ENCODE assay signal across 10 cellular contexts in genomic region chr3:172137287-172138030, GRCh38.
DNase-seq lines count a peak whose midpoint lies in the region; ATAC-seq, FAIRE-seq and TF ChIP-seq lines count a peak whose summit lies in the region.
"Had no signal": no experiment of that assay in that cellular context is flagged by ENCODE, and none has a peak within 500 bp of the region (broad histone marks: within the 10 kb centered on the region; RNA-seq: fewer than 3 reads in every experiment).

No MANE protein-coding gene starts in this region.

- H3K14ac ChIP-seq in neuronal stem cell (ENCODE audit: low read length): no peak overlapping the region

- H2BK15ac ChIP-seq in neuronal stem cell (ENCODE audit: low read length): no peak overlapping the region

- no peak overlapping the region for H2AK5ac ChIP-seq in neuronal stem cell (ENCODE audit: low read depth, low read length)

- DNase-seq in HT1080 (ENCODE audit: low read depth) (peak; percentile 50), GM12878 (ENCODE audit: low read depth, low spot score) (no peak), GM10266 (ENCODE audit: extremely low spot score) (no peak), neuronal stem cell (ENCODE audit: low spot score) (no peak)
- DNase-seq in stimulated activated effector memory CD8-positive, alpha-beta T cell treated with anti-CD3 and anti-CD28 coated beads, Interleukin-12 subunit alpha, Interleukin-12 subunit beta, amount 100 ng/mL, for 72 hours (ENCODE audit: low spot score in 2 of 2): no peak
- DNase-seq in activated naive CD4-positive, alpha-beta T cell (lab: John Stamatoyannopoulos, UW): no peak
- DNase-seq: activated CD4-positive, CD25-positive, alpha-beta regulatory T cell treated with anti-CD3 and anti-CD28 coated beads, Interleukin-2, amount 50 U/mL, for 72 hours; NCI-H2227 treated with DMSO at 0.1 percent for 48 hours had no signal

- peak overlapping the region; percentile 80 for H3K27ac ChIP-seq in GM12878 (ENCODE audit: control insufficient read depth, insufficient read depth)
- H3K27ac ChIP-seq in iPS-20b (ENCODE audit: low read length): no peak overlapping the region
- H3K27ac ChIP-seq in neuronal stem cell (replicated peaks; ENCODE audit: low read length): no peak overlapping the region

- no peaks in the 10 kb centered on the region for H3K9me3 ChIP-seq in GM12878 (replicated peaks; ENCODE audit: control insufficient read depth, insufficient read depth, low read length)
- no peaks in the 10 kb centered on the region for H3K9me3 ChIP-seq in iPS-20b (ENCODE audit: insufficient read depth, low read depth, low read length)
- no peaks in the 10 kb centered on the region for H3K9me3 ChIP-seq in neuronal stem cell (replicated peaks in 1 of 2; ENCODE audit: control insufficient read depth in 2 of 2, insufficient read depth in 1 of 2, low read depth in 1 of 2, low read length in 2 of 2)

- peaks cover 80% of the 10 kb centered on the region for H3K4me1 ChIP-seq in GM12878 (ENCODE audit: control insufficient read depth, insufficient read depth, low read length)
- peaks cover 77% of the 10 kb centered on the region for H3K4me1 ChIP-seq in iPS-20b (ENCODE audit: insufficient read depth, low read length)
- H3K4me1 ChIP-seq in neuronal stem cell (ENCODE audit: control insufficient read depth in 2 of 2, insufficient read depth in 1 of 2, low read depth in 1 of 2, low read length in 2 of 2): peaks cover 14 to 42% of the 10 kb centered on the region in 2 donors

- TF ChIP-seq CTCF in GM12878 (IDR thresholded peaks at IDR 0.05 in 2 of 3, conservative IDR thresholded peaks at IDR 0.05 in 1 of 3; ENCODE audit: control insufficient read depth in 2 of 3, extremely low read depth in 1 of 3, insufficient read depth in 1 of 3, low read depth in 3 of 3, low read length in 3 of 3) (no peak), GM10266 (IDR thresholded peaks at IDR 0.05; ENCODE audit: control insufficient read depth, insufficient read depth, low read depth, missing control alignments) (no peak)

- no peak for TF ChIP-seq RAD21 in GM12878 (IDR thresholded peaks at IDR 0.05; ENCODE audit: insufficient read depth, low read depth, low read length)

- H3K27me3 ChIP-seq in GM12878 (replicated peaks in 1 of 2; ENCODE audit: control insufficient read depth in 2 of 2, insufficient read depth in 2 of 2, low read length in 1 of 2) (no peaks in the 10 kb centered on the region), iPS-20b (ENCODE audit: insufficient read depth, low read length) (no peaks in the 10 kb centered on the region), neuronal stem cell (ENCODE audit: control insufficient read depth in 3 of 3, insufficient read depth in 3 of 3, low read depth in 1 of 3, low read length in 3 of 3) (no peaks in the 10 kb centered on the region)

- no peak for TF ChIP-seq POLR2A in GM12878 (IDR thresholded peaks at IDR 0.05; ENCODE audit: low read depth, low read length)

- no peaks in the 10 kb centered on the region for H3K36me3 Mint-ChIP-seq in stimulated activated effector memory CD8-positive, alpha-beta T cell treated with anti-CD3 and anti-CD28 coated beads, Interleukin-12 subunit alpha, Interleukin-12 subunit beta, amount 100 ng/mL, for 72 hours

- RAD21 ChIA-PET in GM12878 (lab: Charles Lee; ENCODE audit: unreplicated experiment): interaction anchor here (0.7 to 8.9 kb wide), 14 partner anchors 11 to 340 kb away, joined by 3 to 124 read pairs (median 6); partner anchors contain the start of gene FNDC3B

- H4K20me1 ChIP-seq in GM12878 (ENCODE audit: control insufficient read depth, insufficient read depth): no peaks in the 10 kb centered on the region

- no TSS peak for BruUV-seq in GM12878 (replicated peaks; lab: Mats Ljungman, UMichigan)

- SMC1A ChIA-PET in GM12878 (lab: Charles Lee; ENCODE audit: uncharacterized antibody, unreplicated experiment): interaction anchor here (0.7 to 23.1 kb wide), 16 partner anchors 9 to 195 kb away, joined by 3 to 441 read pairs (median 8); no protein-coding TSS in a partner anchor

- CTCF ChIA-PET in GM12878 (lab: Yijun Ruan, JAX): interaction anchor here (0.8 to 5.6 kb wide), 7 partner anchors 12 to 195 kb away, joined by 3 to 30 read pairs (median 4); no protein-coding TSS in a partner anchor

- H3K9ac ChIP-seq in GM12878 (ENCODE audit: control insufficient read depth, insufficient read depth, low read length) (no peak overlapping the region), iPS-20b (ENCODE audit: low read depth, low read length) (peak overlapping the region; percentile 42; the same call in 1 of the 2 replicates), neuronal stem cell (ENCODE audit: low read depth, low read length, poor library complexity) (no peak overlapping the region)

- H2BK12ac ChIP-seq in neuronal stem cell (ENCODE audit: low read length): no peak overlapping the region

- H2BK120ac ChIP-seq in neuronal stem cell (ENCODE audit: low read depth, low read length): no peak overlapping the region

- H3K18ac ChIP-seq in neuronal stem cell (ENCODE audit: low read length): no peak overlapping the region

- H3K27ac Mint-ChIP-seq in stimulated activated effector memory CD8-positive, alpha-beta T cell treated with anti-CD3 and anti-CD28 coated beads, Interleukin-12 subunit alpha, Interleukin-12 subunit beta, amount 100 ng/mL, for 72 hours: no peak overlapping the region

- H2BK5ac ChIP-seq in neuronal stem cell (ENCODE audit: low read length): no peak overlapping the region

- no peaks in the 10 kb centered on the region for H3K79me1 ChIP-seq in neuronal stem cell (ENCODE audit: low read depth, low read length)

- POLR2A ChIA-PET in GM12878 (lab: Charles Lee): interaction anchor here (0.9 to 5.5 kb wide), 7 partner anchors 9 to 181 kb away, joined by 3 to 54 read pairs (median 4); no protein-coding TSS in a partner anchor

- H3K4ac ChIP-seq in neuronal stem cell (ENCODE audit: low read length): no peak overlapping the region

- H3K4me3 Mint-ChIP-seq in stimulated activated effector memory CD8-positive, alpha-beta T cell treated with anti-CD3 and anti-CD28 coated beads, Interleukin-12 subunit alpha, Interleukin-12 subunit beta, amount 100 ng/mL, for 72 hours: peak overlapping the region; percentile 33

- no peak overlapping the region for H4K8ac ChIP-seq in neuronal stem cell (ENCODE audit: low read depth, low read length)

- H2AFZ ChIP-seq in GM12878 (ENCODE audit: control insufficient read depth, low read depth, low read length): no peak overlapping the region
- H2AFZ ChIP-seq in neuronal stem cell (ENCODE audit: low read length): no peak overlapping the region

- no peak overlapping the region for H3K23ac ChIP-seq in neuronal stem cell (ENCODE audit: low read depth, low read length, poor library complexity)

- intact Hi-C loops in GM12878 (cut with micrococcal nuclease; ENCODE audit: unreplicated experiment): loop anchor here (5.0 kb wide), 1 partner anchor 340 kb away; no protein-coding TSS in a partner anchor

- TF ChIP-seq EP300 in GM12878 (IDR thresholded peaks at IDR 0.05; ENCODE audit: borderline replicate concordance in 1 of 2, control insufficient read depth in 1 of 2, low read depth in 2 of 2, low read length in 2 of 2): no peak

- peaks cover 76% of the 10 kb centered on the region for H3K4me1 Mint-ChIP-seq in stimulated activated effector memory CD8-positive, alpha-beta T cell treated with anti-CD3 and anti-CD28 coated beads, Interleukin-12 subunit alpha, Interleukin-12 subunit beta, amount 100 ng/mL, for 72 hours

- no peak for FAIRE-seq in GM12878 (lab: Jason Lieb, UNC)

- WGBS in GM12878 (ENCODE audit: insufficient coverage, insufficient replicate concordance, low lambda C conversion rate, missing lambda C conversion rate): 96% methylated on average over 2 of the region's 2 CpGs
- no CpG with 5 or more reads among the region's 2 CpGs for WGBS in neuronal stem cell (ENCODE audit: extremely low coverage in 2 of 2, insufficient read length in 2 of 2, insufficient replicate concordance in 1 of 2), 2 donors

- no peak overlapping the region for H4K91ac ChIP-seq in neuronal stem cell (ENCODE audit: low read depth, low read length, poor library complexity)

- H3K4me2 ChIP-seq in GM12878 (ENCODE audit: control insufficient read depth, insufficient read depth) (0 out of 2 replicates have a peak overlapping the region, but pooled peaks have one; percentile 2), neuronal stem cell (ENCODE audit: insufficient read depth, low read length, poor library complexity, severe bottlenecking) (no peak overlapping the region)

- H3K9me3 Mint-ChIP-seq in stimulated activated effector memory CD8-positive, alpha-beta T cell treated with anti-CD3 and anti-CD28 coated beads, Interleukin-12 subunit alpha, Interleukin-12 subunit beta, amount 100 ng/mL, for 72 hours: no peaks in the 10 kb centered on the region

- H3K36me3 ChIP-seq in GM12878 (ENCODE audit: control insufficient read depth in 2 of 2, insufficient read depth in 2 of 2, low read length in 1 of 2) (no peaks in the 10 kb centered on the region; a peak in 1 of 4 replicates), iPS-20b (ENCODE audit: insufficient read depth, low read depth, low read length) (peaks cover 11% of the 10 kb centered on the region; the same call in 1 of the 2 replicates), neuronal stem cell (replicated peaks in 1 of 2; ENCODE audit: control insufficient read depth in 2 of 2, insufficient read depth in 2 of 2, low read length in 2 of 2) (peaks cover 0 to 35% of the 10 kb centered on the region in 2 donors)

- in situ Hi-C loops in GM12878 (cut with MboI): no loop called here

- H3K79me2 ChIP-seq in GM12878 (ENCODE audit: control insufficient read depth, insufficient read depth, low read length): peaks cover 40% of the 10 kb centered on the region

- ATAC-seq in GM12878 (no peak), HG02852 (IDR thresholded peaks at IDR 0.05; ENCODE audit: unreplicated experiment) (no peak)
- no peak for ATAC-seq in stimulated activated effector memory CD8-positive, alpha-beta T cell treated with anti-CD3 and anti-CD28 coated beads, Interleukin-12 subunit alpha, Interleukin-12 subunit beta, amount 100 ng/mL, for 72 hours

- H3K4me3 ChIP-seq in GM12878 (no peak overlapping the region), iPS-20b (ENCODE audit: low read length) (no peak overlapping the region), neuronal stem cell (ENCODE audit: low read length in 2 of 2) (no peak overlapping the region)

TF ChIP-seq in GM12878, 131 proteins besides CTCF, POLR2A, EP300 and RAD21:
- no peak for TF ChIP-seq TCF7 (IDR thresholded peaks at IDR 0.05; ENCODE audit: borderline replicate concordance)
- 0 out of 2 replicates have a peak, but pooled peaks have one; percentile 15 for TF ChIP-seq HDGF (IDR thresholded peaks at IDR 0.05)
- TF ChIP-seq EED (IDR thresholded peaks at IDR 0.05; ENCODE audit: low read depth): 0 out of 2 replicates have a peak, but pooled peaks have one; percentile 20
